Comparison of ENCODE assay signal across 16 cellular contexts in the genomic region with DNA sequence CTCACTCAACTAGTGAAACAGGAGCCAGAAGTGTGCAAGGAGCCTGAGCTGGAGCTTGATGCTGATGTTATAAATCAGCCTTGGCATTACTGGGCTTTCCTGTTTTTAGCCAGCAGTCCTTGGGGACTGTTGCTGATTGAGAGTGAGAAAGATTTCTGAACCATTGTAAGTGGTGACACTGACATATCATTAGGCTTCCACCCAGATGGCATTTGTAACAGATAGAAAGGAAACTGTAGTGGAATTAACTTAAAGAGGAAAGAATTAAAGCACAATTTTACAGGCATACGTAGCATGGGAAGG.
DNase-seq lines count a peak whose midpoint lies in the region; ATAC-seq and TF ChIP-seq lines count a peak whose summit lies in the region.
"Had no signal": no experiment of that assay in that cellular context is flagged by ENCODE, and none has a peak within 500 bp of the region (broad histone marks: within the 10 kb centered on the region; RNA-seq: fewer than 3 reads in every experiment).

No MANE protein-coding gene starts in this region.

- peaks cover 3 to 68% (median 42%) of the 10 kb centered on the region in 12 donors for H3K4me1 ChIP-seq in heart left ventricle
- peaks cover 27% of the 10 kb centered on the region for H3K4me1 ChIP-seq in smooth muscle cell (ENCODE audit: low read depth)
- no peaks in the 10 kb centered on the region for H3K4me1 ChIP-seq in mucosa of descending colon (ENCODE audit: low read depth)

- H3K27ac ChIP-seq in heart left ventricle, result peak overlapping the region; percentile 48 to 93 (median 79)
- H3K27ac ChIP-seq in smooth muscle cell (ENCODE audit: low read depth), result peak overlapping the region; percentile 1
- H3K27ac ChIP-seq: vagina had no signal

- TF ChIP-seq POLR2A in heart left ventricle (IDR thresholded peaks at IDR 0.05), result no peak

- no peaks in the 10 kb centered on the region for H3K9me3 Mint-ChIP-seq in stimulated activated effector memory CD8-positive, alpha-beta T cell treated with anti-CD3 and anti-CD28 coated beads, Interleukin-12 subunit alpha, Interleukin-12 subunit beta, amount 100 ng/mL, for 72 hours
- H3K9me3 Mint-ChIP-seq: activated T-cell treated with anti-CD3 and anti-CD28 coated beads, Interleukin-2, amount 50 U/mL, for 4 hours; central memory CD8-positive, alpha-beta T cell had no signal

- 10 to 22% (median 21%) methylated on average over 1 of the region's 1 CpG for WGBS in heart left ventricle, 4 donors
- 32% methylated on average over 1 of the region's 1 CpG for WGBS in smooth muscle cell (ENCODE audit: low lambda C conversion rate)

- ATAC-seq in GM19463 (IDR thresholded peaks at IDR 0.05; ENCODE audit: unreplicated experiment) (peak; percentile 87), heart left ventricle (peak; percentile 62 to 87 (median 76)), mucosa of descending colon (no peak), GM19324 (IDR thresholded peaks at IDR 0.05; ENCODE audit: low FRiP score, unreplicated experiment) (no peak)
- no peak for ATAC-seq in stimulated activated effector memory CD8-positive, alpha-beta T cell treated with anti-CD3 and anti-CD28 coated beads, Interleukin-12 subunit alpha, Interleukin-12 subunit beta, amount 100 ng/mL, for 72 hours
- ATAC-seq: activated T-cell treated with anti-CD3 and anti-CD28 coated beads, Interleukin-2, amount 50 U/mL, for 4 hours had no signal

- H3K4me3 Mint-ChIP-seq in stimulated activated effector memory CD8-positive, alpha-beta T cell treated with anti-CD3 and anti-CD28 coated beads, Interleukin-12 subunit alpha, Interleukin-12 subunit beta, amount 100 ng/mL, for 72 hours, result no peak overlapping the region
- H3K4me3 Mint-ChIP-seq: activated T-cell treated with anti-CD3 and anti-CD28 coated beads, Interleukin-2, amount 50 U/mL, for 4 hours; central memory CD8-positive, alpha-beta T cell; naive B cell had no signal

- no peaks in the 10 kb centered on the region for H3K4me1 Mint-ChIP-seq in stimulated activated effector memory CD8-positive, alpha-beta T cell treated with anti-CD3 and anti-CD28 coated beads, Interleukin-12 subunit alpha, Interleukin-12 subunit beta, amount 100 ng/mL, for 72 hours
- H3K4me1 Mint-ChIP-seq: central memory CD8-positive, alpha-beta T cell; naive B cell had no signal

- intact Hi-C loops in heart left ventricle (cut with DNase I) (loop anchor here in 4 of 10 donors (5.0 to 10.0 kb wide), 2 partner anchors 75 to 208 kb away; no protein-coding TSS in a partner anchor), mucosa of descending colon (cut with DNase I, micrococcal nuclease) (no loop called here)

- H2AFZ ChIP-seq in smooth muscle cell (ENCODE audit: low read depth), result no peak overlapping the region

- peak; percentile 57 to 85 for DNase-seq in NCI-H524 (lab: John Stamatoyannopoulos, UW)
- no peak for DNase-seq in heart left ventricle
- DNase-seq in smooth muscle cell (lab: John Stamatoyannopoulos, UW; ENCODE audit: unreplicated experiment), result no peak
- no peak for DNase-seq in stimulated activated effector memory CD8-positive, alpha-beta T cell treated with anti-CD3 and anti-CD28 coated beads, Interleukin-12 subunit alpha, Interleukin-12 subunit beta, amount 100 ng/mL, for 72 hours (ENCODE audit: low spot score in 2 of 2)
- DNase-seq in NCI-H2196 treated with DMSO at 0.1 percent for 48 hours (lab: John Stamatoyannopoulos, UW; ENCODE audit: unreplicated experiment), result no peak
- DNase-seq in mucosa of descending colon, result no peak
- DNase-seq: activated T-cell treated with anti-CD3 and anti-CD28 coated beads, Interleukin-2, amount 50 U/mL, for 4 hours; DMS53; KG1; naive B cell; NCI-H774; stimulated activated CD4-positive, alpha-beta T cell treated with anti-CD3 and anti-CD28 coated beads, Interleukin-2, amount 100 ng/mL, for 48 hours had no signal

- H3K27ac Mint-ChIP-seq in stimulated activated effector memory CD8-positive, alpha-beta T cell treated with anti-CD3 and anti-CD28 coated beads, Interleukin-12 subunit alpha, Interleukin-12 subunit beta, amount 100 ng/mL, for 72 hours, result no peak overlapping the region

- H3K4me3 ChIP-seq in heart left ventricle (peak overlapping the region in 3 of 12 donors; percentile 3 to 12 (median 8)), smooth muscle cell (no peak overlapping the region), mucosa of descending colon (no peak overlapping the region)
- H3K4me3 ChIP-seq: vagina had no signal

- H4K20me1 ChIP-seq in smooth muscle cell (ENCODE audit: low read depth), result no peaks in the 10 kb centered on the region

- H3K27me3 ChIP-seq in heart left ventricle (no peaks in the 10 kb centered on the region), smooth muscle cell (ENCODE audit: low read depth) (no peaks in the 10 kb centered on the region)
- H3K27me3 ChIP-seq: vagina had no signal

- TF ChIP-seq CTCF in heart left ventricle (IDR thresholded peaks at IDR 0.05) (no peak), smooth muscle cell (IDR thresholded peaks at IDR 0.05; ENCODE audit: borderline replicate concordance, insufficient read depth, poor library complexity, severe bottlenecking) (no peak), mucosa of descending colon (IDR thresholded peaks at IDR 0.05) (no peak)

- H3K36me3 Mint-ChIP-seq in stimulated activated effector memory CD8-positive, alpha-beta T cell treated with anti-CD3 and anti-CD28 coated beads, Interleukin-12 subunit alpha, Interleukin-12 subunit beta, amount 100 ng/mL, for 72 hours, result no peaks in the 10 kb centered on the region
- H3K36me3 Mint-ChIP-seq: naive B cell had no signal

- no peaks in the 10 kb centered on the region for H3F3A ChIP-seq in smooth muscle cell (ENCODE audit: low read depth)

- H3K4me2 ChIP-seq in smooth muscle cell, result no peak overlapping the region

- H3K9me3 ChIP-seq in heart left ventricle (no peaks in the 10 kb centered on the region), smooth muscle cell (replicated peaks; ENCODE audit: low read depth) (no peaks in the 10 kb centered on the region), mucosa of descending colon (no peaks in the 10 kb centered on the region)
- H3K9me3 ChIP-seq: vagina had no signal

- H3K9ac ChIP-seq in smooth muscle cell (ENCODE audit: low read depth), result no peak overlapping the region

- H3K79me2 ChIP-seq in smooth muscle cell (ENCODE audit: low read depth), result no peaks in the 10 kb centered on the region

- H3K36me3 ChIP-seq in heart left ventricle, result no peaks in the 10 kb centered on the region
- no peaks in the 10 kb centered on the region for H3K36me3 ChIP-seq in smooth muscle cell (ENCODE audit: low read depth)
- H3K36me3 ChIP-seq in mucosa of descending colon (ENCODE audit: low read depth), result no peaks in the 10 kb centered on the region
- H3K36me3 ChIP-seq: vagina had no signal

Comparison
In these comparisons a context has a peak if more than half of its experiments do, and no peak if none do; other contexts are left out.
1. ATAC-seq: peak in GM19463 (single experiment) and heart left ventricle (4 of 4); none in stimulated activated effector memory CD8-positive, alpha-beta T cell treated with anti-CD3 and anti-CD28 coated beads, Interleukin-12 subunit alpha, Interleukin-12 subunit beta, amount 100 ng/mL, for 72 hours (single experiment), mucosa of descending colon (single experiment) and GM19324 (single experiment).
2. DNase-seq: peak in NCI-H524 (2 of 2); none in heart left ventricle (0 of 5), smooth muscle cell (single experiment), stimulated activated effector memory CD8-positive, alpha-beta T cell treated with anti-CD3 and anti-CD28 coated beads, Interleukin-12 subunit alpha, Interleukin-12 subunit beta, amount 100 ng/mL, for 72 hours (0 of 2), NCI-H2196 treated with DMSO at 0.1 percent for 48 hours (single experiment) and mucosa of descending colon (0 of 3).